ENCODE assay signal across 9 cellular contexts in the genomic region with DNA sequence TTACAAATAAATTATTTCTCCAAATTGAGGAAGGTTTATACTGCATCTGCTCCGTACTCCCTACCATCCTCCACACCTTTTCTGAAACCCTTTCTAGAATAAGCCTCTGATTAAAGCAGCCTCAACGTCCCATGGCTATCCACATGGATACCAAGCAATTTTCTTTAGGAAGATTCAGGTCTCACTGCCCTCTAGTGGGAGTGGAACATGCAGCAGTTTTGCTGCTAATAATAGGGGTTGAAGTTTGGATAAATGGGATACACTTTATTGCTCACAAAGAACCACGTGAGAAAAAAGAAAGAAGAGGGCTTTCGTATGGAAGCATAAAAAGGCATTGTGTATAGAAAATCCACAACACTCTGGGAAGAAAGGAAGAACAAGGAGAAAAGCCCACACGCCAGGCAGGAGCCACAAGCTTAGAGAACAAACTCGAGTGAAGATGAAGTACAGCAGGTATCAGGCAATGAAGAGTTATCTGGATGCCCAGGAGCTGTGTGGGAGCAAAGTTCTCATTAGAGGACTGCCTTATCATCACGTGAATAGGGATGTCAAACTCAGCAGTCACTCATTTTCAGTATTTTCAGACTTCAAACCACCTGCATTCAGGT. TPM values are rescaled to one million over a fixed set of nuclear protein-coding genes. Genes with fewer than 3 reads are reported as not detected.
DNase-seq lines count a peak whose midpoint lies in the region; ATAC-seq and TF ChIP-seq lines count a peak whose summit lies in the region.
"Had no signal": no experiment of that assay in that cellular context is flagged by ENCODE, and none has a peak within 500 bp of the region (broad histone marks: within the 10 kb centered on the region; RNA-seq: fewer than 3 reads in every experiment).

No MANE protein-coding gene starts in this region.

- no peak overlapping the region for H3K4me3 ChIP-seq in fibroblast of mammary gland (ENCODE audit: control insufficient read depth, low read depth, low read length)
- no peak overlapping the region for H3K4me3 ChIP-seq in psoas muscle

- CTCF ChIA-PET in Calu3 (lab: Charles Lee) = interaction anchor here (0.5 to 1.1 kb wide), 3 partner anchors 13 to 1365 kb away, joined by 3 to 6 read pairs (median 5); no protein-coding TSS in a partner anchor

- H3K36me3 ChIP-seq in psoas muscle (ENCODE audit: insufficient read depth in 1 of 2, low read depth in 1 of 2) = no peaks in the 10 kb centered on the region

- no peaks in the 10 kb centered on the region for H3K4me1 ChIP-seq in psoas muscle

- no peak overlapping the region for H3K27ac Mint-ChIP-seq in Calu3 (ENCODE audit: unreplicated experiment)
- H3K27ac Mint-ChIP-seq in stimulated activated effector memory CD8-positive, alpha-beta T cell treated with anti-CD3 and anti-CD28 coated beads, Interleukin-12 subunit alpha, Interleukin-12 subunit beta, amount 100 ng/mL, for 72 hours = no peak overlapping the region

- BruUV-seq in Calu3 (replicated peaks; lab: Mats Ljungman, UMichigan) = no TSS peak

- H3K4me1 Mint-ChIP-seq in Calu3 (ENCODE audit: low read depth, unreplicated experiment) = no peaks in the 10 kb centered on the region
- H3K4me1 Mint-ChIP-seq in stimulated activated effector memory CD8-positive, alpha-beta T cell treated with anti-CD3 and anti-CD28 coated beads, Interleukin-12 subunit alpha, Interleukin-12 subunit beta, amount 100 ng/mL, for 72 hours = no peaks in the 10 kb centered on the region

- intact Hi-C loops in Calu3 (cut with micrococcal nuclease; ENCODE audit: unreplicated experiment) (loop anchor here (1.0 to 5.0 kb wide), 3 partner anchors 32 to 214 kb away; no protein-coding TSS in a partner anchor), psoas muscle (cut with DNase I) (no loop called here)

- H3K4me3 Mint-ChIP-seq in Calu3 (ENCODE audit: low read depth, unreplicated experiment) = no peak overlapping the region
- no peak overlapping the region for H3K4me3 Mint-ChIP-seq in stimulated activated effector memory CD8-positive, alpha-beta T cell treated with anti-CD3 and anti-CD28 coated beads, Interleukin-12 subunit alpha, Interleukin-12 subunit beta, amount 100 ng/mL, for 72 hours

- WGBS in psoas muscle, 3 donors = 52 to 57% (median 54%) methylated on average over 7 of the region's 7 CpGs

- H3K27me3 ChIP-seq in psoas muscle (ENCODE audit: insufficient read depth in 3 of 3, low read length in 2 of 3) = no peaks in the 10 kb centered on the region

- peaks cover 6% of the 10 kb centered on the region for H3K9me3 Mint-ChIP-seq in Calu3 (ENCODE audit: low read depth, unreplicated experiment)
- peaks cover 2% of the 10 kb centered on the region for H3K9me3 Mint-ChIP-seq in stimulated activated effector memory CD8-positive, alpha-beta T cell treated with anti-CD3 and anti-CD28 coated beads, Interleukin-12 subunit alpha, Interleukin-12 subunit beta, amount 100 ng/mL, for 72 hours

- no peaks in the 10 kb centered on the region for H3K9me3 ChIP-seq in psoas muscle

- no peaks in the 10 kb centered on the region for H3K36me3 Mint-ChIP-seq in Calu3 (ENCODE audit: insufficient read depth, unreplicated experiment)
- H3K36me3 Mint-ChIP-seq in stimulated activated effector memory CD8-positive, alpha-beta T cell treated with anti-CD3 and anti-CD28 coated beads, Interleukin-12 subunit alpha, Interleukin-12 subunit beta, amount 100 ng/mL, for 72 hours = no peaks in the 10 kb centered on the region

- peak; percentile 50 for ATAC-seq in HG03354 (IDR thresholded peaks at IDR 0.05; ENCODE audit: poor library complexity, severe bottlenecking, unreplicated experiment)
- no peak for ATAC-seq in psoas muscle
- no peak for ATAC-seq in HG03521 (IDR thresholded peaks at IDR 0.05; ENCODE audit: unreplicated experiment)
- ATAC-seq in HG03280 (IDR thresholded peaks at IDR 0.05; ENCODE audit: unreplicated experiment) = no peak
- ATAC-seq in stimulated activated effector memory CD8-positive, alpha-beta T cell treated with anti-CD3 and anti-CD28 coated beads, Interleukin-12 subunit alpha, Interleukin-12 subunit beta, amount 100 ng/mL, for 72 hours = no peak
- ATAC-seq: left colon had no signal

- H3K27ac ChIP-seq in psoas muscle = no peak overlapping the region

- H3K27me3 Mint-ChIP-seq in Calu3 (ENCODE audit: unreplicated experiment) = no peaks in the 10 kb centered on the region

- peak; percentile 63 for TF ChIP-seq CTCF in Calu3 (IDR thresholded peaks at IDR 0.05; ENCODE audit: unreplicated experiment)
- TF ChIP-seq CTCF in fibroblast of mammary gland (conservative IDR thresholded peaks at IDR 0.05; ENCODE audit: control insufficient read depth, insufficient read depth, low read depth, low read length) = peak; percentile 86
- TF ChIP-seq CTCF in psoas muscle (IDR thresholded peaks at IDR 0.05) = peak; percentile 43

- DNase-seq in Calu3 (peak; percentile 48), RPMI7951 (ENCODE audit: low read depth) (peak; percentile 46), fibroblast of mammary gland (ENCODE audit: low read depth) (peak; percentile 73), psoas muscle (no peak)
- no peak for DNase-seq in stimulated activated effector memory CD8-positive, alpha-beta T cell treated with anti-CD3 and anti-CD28 coated beads, Interleukin-12 subunit alpha, Interleukin-12 subunit beta, amount 100 ng/mL, for 72 hours (ENCODE audit: low spot score in 2 of 2)

RNA-seq across cellular contexts. Expression of gene CCER1, which starts 45.8 kb away (rescaled TPM):
- total RNA-seq in Calu3 (2022) (not detected in 2 replicates), psoas muscle (not detected)
- not detected in 2 replicates for total RNA-seq in RPMI7951 (2014; rRNA removed; shearing (Covaris generic))
- not detected for polyA plus RNA-seq in psoas muscle
- total RNA-seq: left colon had no signal

Comparison
In these comparisons a context has a peak if more than half of its experiments do, and no peak if none do; other contexts are left out.
1. DNase-seq: peak in Calu3 (single experiment), RPMI7951 (single experiment) and fibroblast of mammary gland (single experiment); none in psoas muscle (0 of 2) and stimulated activated effector memory CD8-positive, alpha-beta T cell treated with anti-CD3 and anti-CD28 coated beads, Interleukin-12 subunit alpha, Interleukin-12 subunit beta, amount 100 ng/mL, for 72 hours (0 of 2).
2. Peak in every context shown above with its lines, with median percentiles within 50 percentile points of each other: CTCF ChIP-seq.